16 cellular contexts compared by ENCODE assay signal in genomic region chr18:7196421-7196820, GRCh38. TPM values are rescaled to one million over a fixed set of nuclear protein-coding genes. Genes with fewer than 3 reads are reported as not detected.
"Had no signal": no experiment of that assay in that cellular context is flagged by ENCODE, and none has a peak within 500 bp of the region (broad histone marks: within the 10 kb centered on the region; RNA-seq: fewer than 3 reads in every experiment).

No MANE protein-coding gene starts in this region.

- H3K4me2 ChIP-seq: smooth muscle cell had no signal

- ATAC-seq: activated naive CD8-positive, alpha-beta T cell treated with anti-CD3 and anti-CD28 coated beads, Interleukin-2, amount 50 U/mL, for 24 hours; gastrocnemius medialis; mucosa of descending colon; naive thymus-derived CD8-positive, alpha-beta T cell had no signal

- H3K36me3 ChIP-seq: ascending aorta, cardiac muscle cell, gastrocnemius medialis, right atrium auricular region, uterus had no signal

- H3K9me3 ChIP-seq: ascending aorta, gastrocnemius medialis, mucosa of descending colon, right atrium auricular region, uterus had no signal

- H3K36me3 Mint-ChIP-seq: naive thymus-derived CD8-positive, alpha-beta T cell had no signal

- H3K4me1 ChIP-seq: ascending aorta, gastrocnemius medialis, right atrium auricular region, uterus had no signal

- H3K4me3 ChIP-seq: ascending aorta, cardiac muscle cell, gastrocnemius medialis, mucosa of descending colon, right atrium auricular region, smooth muscle cell, uterus had no signal

- DNase-seq: activated CD4-positive, alpha-beta T cell treated with anti-CD3 and anti-CD28 coated beads for 4 hours; activated naive CD4-positive, alpha-beta T cell treated with Interleukin-2 at 50 U/mL for 16 hours; activated naive CD8-positive, alpha-beta T cell treated with anti-CD3 and anti-CD28 coated beads, Interleukin-2, amount 50 U/mL, for 24 hours; gastrocnemius medialis; mucosa of descending colon; naive thymus-derived CD8-positive, alpha-beta T cell; posterior cingulate gyrus; T1000; uterus had no signal

- H3K4me3 Mint-ChIP-seq: activated naive CD8-positive, alpha-beta T cell treated with anti-CD3 and anti-CD28 coated beads, Interleukin-2, amount 50 U/mL, for 24 hours; activated T-helper 1 cell treated with anti-CD3 and anti-CD28 coated beads, Interleukin-12 subunit alpha, Interleukin-12 subunit beta, Interleukin-2, Interleukin-4 antibody, amounts not matched to agents 30 ng/mL and 10 ng/mL and 1 ng/mL, durations not matched to agents 14 hours and 24 hours and 36 hours; naive thymus-derived CD8-positive, alpha-beta T cell had no signal

- H3K27me3 ChIP-seq: ascending aorta, cardiac muscle cell, gastrocnemius medialis, right atrium auricular region, uterus had no signal

- H3K27ac Mint-ChIP-seq: activated naive CD8-positive, alpha-beta T cell treated with anti-CD3 and anti-CD28 coated beads, Interleukin-2, amount 50 U/mL, for 24 hours; activated T-helper 1 cell treated with anti-CD3 and anti-CD28 coated beads, Interleukin-12 subunit alpha, Interleukin-12 subunit beta, Interleukin-2, Interleukin-4 antibody, amounts not matched to agents 30 ng/mL and 10 ng/mL and 1 ng/mL, durations not matched to agents 14 hours and 24 hours and 36 hours; naive thymus-derived CD8-positive, alpha-beta T cell had no signal

- H3K4me1 Mint-ChIP-seq: activated naive CD8-positive, alpha-beta T cell treated with anti-CD3 and anti-CD28 coated beads, Interleukin-2, amount 50 U/mL, for 24 hours; naive thymus-derived CD8-positive, alpha-beta T cell had no signal

- H3K27ac ChIP-seq: ascending aorta, cardiac muscle cell, gastrocnemius medialis, right atrium auricular region, uterus, VCaP had no signal

- H3K9me3 Mint-ChIP-seq: activated naive CD8-positive, alpha-beta T cell treated with anti-CD3 and anti-CD28 coated beads, Interleukin-2, amount 50 U/mL, for 24 hours had no signal

RNA-seq across cellular contexts. Expression of gene LRRC30, which starts 34.5 kb away (rescaled TPM):
- total RNA-seq: activated T-helper 1 cell treated with anti-CD3 and anti-CD28 coated beads, Interleukin-12 subunit alpha, Interleukin-12 subunit beta, Interleukin-2, Interleukin-4 antibody, amounts not matched to agents 30 ng/mL and 10 ng/mL and 1 ng/mL, durations not matched to agents 14 hours and 24 hours and 36 hours; ascending aorta; cardiac muscle cell; lung microvascular endothelial cell; mucosa of descending colon; naive thymus-derived CD8-positive, alpha-beta T cell; right atrium auricular region; smooth muscle cell; uterus had no signal
- polyA plus RNA-seq: cardiac muscle cell; naive thymus-derived CD8-positive, alpha-beta T cell; smooth muscle cell had no signal
